8 cellular contexts compared by ENCODE assay signal in the genomic region with DNA sequence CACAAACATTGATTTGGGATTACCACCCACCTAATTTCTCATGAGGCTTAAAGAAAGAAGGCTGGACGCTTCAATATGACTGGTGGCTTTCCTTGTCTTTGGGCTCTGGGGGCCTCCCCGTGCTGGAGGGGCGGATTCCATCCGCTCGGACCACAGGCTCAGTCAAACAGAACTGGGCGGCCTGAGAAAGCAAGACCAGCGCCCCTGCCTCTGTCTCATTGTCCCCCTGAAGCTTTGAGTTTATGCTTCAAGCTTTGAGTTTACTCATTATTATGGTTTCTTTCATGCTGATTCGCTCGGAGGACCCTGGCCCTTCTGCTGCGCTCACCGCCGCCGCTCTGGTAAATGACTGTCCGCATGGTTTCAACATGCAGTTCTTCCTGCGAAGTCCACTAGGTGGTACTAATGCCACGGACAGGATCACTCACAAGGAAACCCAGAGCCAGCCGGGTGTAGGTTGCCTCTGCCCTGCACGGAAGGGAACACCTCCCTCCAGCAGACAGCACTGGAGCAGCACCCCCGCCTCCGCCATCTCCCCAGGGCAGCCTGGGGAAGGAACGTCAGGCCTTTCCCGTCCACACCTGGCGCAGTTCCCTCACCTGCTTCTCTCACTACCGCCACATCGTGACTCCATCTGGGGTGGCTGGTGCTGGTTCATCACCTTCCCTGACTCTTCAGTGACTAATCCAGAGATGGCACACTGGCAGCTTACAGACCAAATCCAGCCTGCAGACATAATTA. TPM values are rescaled to one million over a fixed set of nuclear protein-coding genes. Genes with fewer than 3 reads are reported as not detected.
DNase-seq lines count a peak whose midpoint lies in the region; ATAC-seq, FAIRE-seq and TF ChIP-seq lines count a peak whose summit lies in the region.

No MANE protein-coding gene starts in this region.

- H3K4me1 ChIP-seq in SJCRH30 (no peaks in the 10 kb centered on the region), lung (ENCODE audit: control insufficient read depth in 2 of 2, insufficient read depth in 2 of 2, low read length in 2 of 2) (peaks cover 2 to 14% of the 10 kb centered on the region in 2 donors)

- peak overlapping the region; percentile 80 for H3K4me3 Mint-ChIP-seq in type B pancreatic cell

- peak overlapping the region; percentile 97 for H3K27ac Mint-ChIP-seq in type B pancreatic cell

- peaks cover 20% of the 10 kb centered on the region for H3K4me1 Mint-ChIP-seq in type B pancreatic cell (ENCODE audit: unreplicated experiment)

- peaks cover 21% of the 10 kb centered on the region for H3K36me3 Mint-ChIP-seq in type B pancreatic cell

- H3K36me3 ChIP-seq in MG63 (no peaks in the 10 kb centered on the region), SJCRH30 (peaks cover 72% of the 10 kb centered on the region), lung (ENCODE audit: control insufficient read depth in 2 of 2, insufficient read depth in 2 of 2, low read length in 2 of 2) (peaks cover 2 to 9% of the 10 kb centered on the region in 2 donors)

- WGBS in lung, 2 donors, result 37 to 67% methylated on average over 25 of the region's 25 CpGs

- peak; percentile 80 for ATAC-seq in lung (ENCODE audit: insufficient read depth, low FRiP score)
- ATAC-seq in HG02623 (IDR thresholded peaks at IDR 0.05; ENCODE audit: unreplicated experiment), result no peak

- H3K27me3 ChIP-seq in MG63 (peaks cover 6% of the 10 kb centered on the region), SJCRH30 (no peaks in the 10 kb centered on the region), lung (ENCODE audit: control insufficient read depth, insufficient read depth) (no peaks in the 10 kb centered on the region)

- no peaks in the 10 kb centered on the region for H3K27me3 Mint-ChIP-seq in type B pancreatic cell

- H3K4me3 ChIP-seq in MG63, result no peak overlapping the region
- H3K4me3 ChIP-seq in SJCRH30, result no peak overlapping the region
- H3K4me3 ChIP-seq in lung, result no peak overlapping the region

- peak; percentile 41 for TF ChIP-seq CTCF in lung (IDR thresholded peaks at IDR 0.05; ENCODE audit: control extremely low read depth, extremely low read depth)
- peak; percentile 85 for TF ChIP-seq CTCF in type B pancreatic cell (conservative IDR thresholded peaks at IDR 0.05)

- H3K9me3 ChIP-seq in MG63 (no peaks in the 10 kb centered on the region), SJCRH30 (replicated peaks) (no peaks in the 10 kb centered on the region), lung (ENCODE audit: control insufficient read depth in 2 of 2, insufficient read depth in 1 of 2, low read length in 1 of 2) (no peaks in the 10 kb centered on the region)

- no peak for FAIRE-seq in GM19239 (lab: Jason Lieb, UNC)

- H3K27ac ChIP-seq in SJCRH30 (no peak overlapping the region), lung (ENCODE audit: low read depth in 1 of 2, low read length in 1 of 2) (no peak overlapping the region)

- DNase-seq in ELR (ENCODE audit: low read depth) (peak; percentile 82), MG63 (peak; percentile 68), SJCRH30 (peak; percentile 42 to 61), epidermal melanocyte (ENCODE audit: insufficient read length, low spot score) (peak; percentile 72), lung (ENCODE audit: low spot score) (peak; percentile 58), type B pancreatic cell (ENCODE audit: extremely low spot score, unreplicated experiment) (peak; percentile 81), GM19239 (ENCODE audit: insufficient read length, low spot score) (no peak)

- H3K9me3 Mint-ChIP-seq in type B pancreatic cell, result no peaks in the 10 kb centered on the region

RNA-seq across cellular contexts. Expression of gene TIGAR, which starts 13.2 kb away (rescaled TPM):
- total RNA-seq in MG63 (2014; rRNA removed; shearing (Covaris generic); ENCODE audit: low replicate concordance), result 9.9 and 86.7 TPM in 2 replicates
- total RNA-seq in SJCRH30 (2014; rRNA removed; shearing (Covaris generic)), result 18.7 and 21.2 TPM in 2 replicates
- 1 to 10 TPM; 1.6 to 9.1 TPM for total RNA-seq in lung
- polyA plus RNA-seq in lung, result 1 to 10 TPM; 4.2 to 8.9 TPM
- 17.2 and 51.5 TPM in 2 replicates for total RNA-seq in type B pancreatic cell (ENCODE audit: low replicate concordance)

RNA-seq across cellular contexts. Expression of gene CCND2, which starts 34.2 kb away (rescaled TPM):
- 0.07 TPM in 1 of 2 replicates, not detected in the other for total RNA-seq in MG63 (2014; rRNA removed; shearing (Covaris generic); ENCODE audit: low replicate concordance)
- total RNA-seq in SJCRH30 (2014; rRNA removed; shearing (Covaris generic)), result 968 and 987 TPM in 2 replicates
- 100 to 1,000 TPM in 1 of 2 donors, 10 to 100 TPM in 1; 93.9 to 113 TPM for total RNA-seq in lung
- polyA plus RNA-seq in lung, result 1 to 10 TPM; 6.1 to 9.5 TPM
- 261 and 278 TPM in 2 replicates for total RNA-seq in type B pancreatic cell (ENCODE audit: low replicate concordance)

Comparison
In these comparisons a context has a peak if more than half of its experiments do, and no peak if none do; other contexts are left out.
1. RNA of gene CCND2, which starts 34.2 kb away (total RNA-seq): 968 to 987 TPM in SJCRH30, 261 to 278 TPM in type B pancreatic cell and 93.9 to 113 TPM in lung; 0.07 TPM in MG63; every median in the first group is over 10 times any median in the second.